Comparison of ENCODE assay signal across 11 cellular contexts in the genomic region with DNA sequence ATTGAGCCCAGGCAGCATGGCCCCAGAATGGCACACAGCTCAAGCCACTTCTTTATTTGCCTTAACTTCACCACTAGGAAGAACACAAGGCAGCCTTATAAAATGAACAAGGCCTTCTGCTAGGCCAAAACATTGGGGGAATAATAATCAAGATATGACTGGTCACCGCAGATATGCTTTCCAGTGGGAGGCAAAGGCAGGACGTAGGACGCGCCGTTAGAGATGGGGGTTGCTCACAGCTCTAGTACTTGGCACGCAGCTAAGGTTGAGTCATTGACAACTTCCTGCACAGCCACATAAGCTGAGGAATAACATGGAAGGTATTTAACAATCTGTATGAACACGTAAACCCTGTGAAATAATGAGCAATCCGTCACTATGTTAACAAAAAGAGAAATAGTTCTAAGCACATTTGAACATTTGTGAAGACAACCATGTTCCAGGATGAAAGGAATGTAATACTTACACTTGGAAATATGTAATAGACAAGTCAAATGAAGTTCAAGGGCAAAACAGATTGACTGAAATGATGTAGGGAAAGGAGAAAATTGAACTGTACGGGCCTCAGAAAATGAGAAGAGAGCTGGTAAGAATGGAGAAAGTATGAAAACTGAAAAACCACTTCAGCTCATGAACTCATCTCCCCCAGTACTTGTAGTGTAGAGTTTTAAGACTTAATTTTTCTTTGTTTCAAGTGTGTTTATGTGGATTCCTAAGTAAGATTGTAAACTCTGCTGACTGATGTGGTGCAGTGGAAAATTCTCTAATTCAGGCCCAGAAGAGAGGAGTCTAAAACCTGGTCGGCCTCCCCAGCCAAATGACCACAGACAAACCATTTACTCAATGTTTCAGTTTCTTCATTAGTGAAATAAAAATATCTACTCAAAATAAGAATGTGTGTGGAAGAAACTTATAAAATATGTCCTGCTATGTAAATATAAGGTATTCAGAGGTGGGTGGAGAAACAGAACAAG. TPM values are rescaled to one million over a fixed set of nuclear protein-coding genes. Genes with fewer than 3 reads are reported as not detected.
DNase-seq lines count a peak whose midpoint lies in the region; ATAC-seq and TF ChIP-seq lines count a peak whose summit lies in the region.
"Had no signal": no experiment of that assay in that cellular context is flagged by ENCODE, and none has a peak within 500 bp of the region (broad histone marks: within the 10 kb centered on the region; RNA-seq: fewer than 3 reads in every experiment).

No MANE protein-coding gene starts in this region.

- peak; percentile 16 for TF ChIP-seq CTCF in foreskin keratinocyte (conservative IDR thresholded peaks at IDR 0.05)

- DNase-seq in stimulated activated CD4-positive, alpha-beta T cell treated with anti-CD3 and anti-CD28 coated beads, Interleukin-2, amount 100 ng/mL, for 24 hours = peak; percentile 2 to 18
- no peak for DNase-seq in stimulated activated CD4-positive, alpha-beta T cell treated with anti-CD3 and anti-CD28 coated beads, Interleukin-1b, Interleukin-23, amount 100 ng/mL, for 48 hours
- DNase-seq in SW480 (ENCODE audit: low spot score) = peak; percentile 8
- peak; percentile 99 to 100 for DNase-seq in foreskin keratinocyte
- peak; percentile 82 to 83 for DNase-seq in aorta
- DNase-seq in SK-N-DZ (ENCODE audit: low spot score) = no peak
- DNase-seq in effector memory CD8-positive, alpha-beta T cell = no peak
- DNase-seq: activated CD4-positive, alpha-beta T cell treated with anti-CD3 and anti-CD28 coated beads, Interleukin-2, amount 10 ng/mL, durations not matched to agents 7 days and 5 days; DND-41; H7 had no signal

- H3K36me3 ChIP-seq in aorta (ENCODE audit: control insufficient read depth in 1 of 2, insufficient read depth in 2 of 2, low read length in 1 of 2) = no peaks in the 10 kb centered on the region

- H3K9me3 Mint-ChIP-seq in effector memory CD8-positive, alpha-beta T cell = no peaks in the 10 kb centered on the region
- H3K9me3 Mint-ChIP-seq: activated CD4-positive, alpha-beta T cell treated with anti-CD3 and anti-CD28 coated beads, Interleukin-2, amount 10 ng/mL, durations not matched to agents 7 days and 5 days had no signal

- peak; percentile 90 for ATAC-seq in foreskin keratinocyte
- ATAC-seq in aorta (ENCODE audit: low FRiP score) = peak; percentile 75
- no peak for ATAC-seq in GM18520 (IDR thresholded peaks at IDR 0.05; ENCODE audit: unreplicated experiment)
- ATAC-seq in effector memory CD8-positive, alpha-beta T cell (replicated peaks) = no peak

- H3K4me1 Mint-ChIP-seq in effector memory CD8-positive, alpha-beta T cell (ENCODE audit: low read depth in 2 of 2) = no peaks in the 10 kb centered on the region
- H3K4me1 Mint-ChIP-seq: activated CD4-positive, alpha-beta T cell treated with anti-CD3 and anti-CD28 coated beads, Interleukin-2, amount 10 ng/mL, durations not matched to agents 7 days and 5 days had no signal

- peaks cover 0 to 14% of the 10 kb centered on the region in 2 donors for H3K27me3 Mint-ChIP-seq in effector memory CD8-positive, alpha-beta T cell
- H3K27me3 Mint-ChIP-seq: activated CD4-positive, alpha-beta T cell treated with anti-CD3 and anti-CD28 coated beads, Interleukin-2, amount 10 ng/mL, durations not matched to agents 7 days and 5 days had no signal

- H3K27me3 ChIP-seq in foreskin keratinocyte = no peaks in the 10 kb centered on the region
- no peaks in the 10 kb centered on the region for H3K27me3 ChIP-seq in aorta (ENCODE audit: control insufficient read depth in 1 of 2, insufficient read depth in 2 of 2, low read length in 1 of 2)

- H3K36me3 Mint-ChIP-seq in effector memory CD8-positive, alpha-beta T cell (ENCODE audit: insufficient read depth) = no peaks in the 10 kb centered on the region

- peak overlapping the region; percentile 83 for H3K27ac ChIP-seq in foreskin keratinocyte
- peak overlapping the region; percentile 86 to 93 for H3K27ac ChIP-seq in aorta (ENCODE audit: low read depth in 1 of 2, low read length in 2 of 2)

- H3K9me3 ChIP-seq in aorta (ENCODE audit: control insufficient read depth, low read length) = no peaks in the 10 kb centered on the region

- intact Hi-C loops in aorta (cut with DNase I) = loop anchor here in 1 of 2 donors (5.0 kb wide), 1 partner anchor 44 kb away; no protein-coding TSS in a partner anchor

- 4 to 8% methylated on average over 10 of the region's 10 CpGs for WGBS in aorta, 2 donors

- no peak overlapping the region for H3K4me3 Mint-ChIP-seq in effector memory CD8-positive, alpha-beta T cell
- H3K4me3 Mint-ChIP-seq: activated CD4-positive, alpha-beta T cell treated with anti-CD3 and anti-CD28 coated beads, Interleukin-2, amount 10 ng/mL, durations not matched to agents 7 days and 5 days had no signal

- no peak overlapping the region for H3K4me3 ChIP-seq in aorta (ENCODE audit: low read length in 2 of 2)

- H3K27ac Mint-ChIP-seq in effector memory CD8-positive, alpha-beta T cell = no peak overlapping the region
- H3K27ac Mint-ChIP-seq: activated CD4-positive, alpha-beta T cell treated with anti-CD3 and anti-CD28 coated beads, Interleukin-2, amount 10 ng/mL, durations not matched to agents 7 days and 5 days had no signal

- peaks cover 65% of the 10 kb centered on the region for H3K4me1 ChIP-seq in foreskin keratinocyte
- peaks cover 4% of the 10 kb centered on the region in 2 donors for H3K4me1 ChIP-seq in aorta (ENCODE audit: control insufficient read depth in 1 of 2, insufficient read depth in 2 of 2, low read length in 2 of 2)

RNA-seq across cellular contexts. Expression of gene CCDC91, which starts 59.3 kb away (rescaled TPM):
- total RNA-seq in foreskin keratinocyte (24.3 and 25.1 TPM in 2 replicates), aorta (10 to 100 TPM; 27.5 to 30.1 TPM)
- polyA plus RNA-seq in foreskin keratinocyte (10.2 and 11.4 TPM in 2 replicates), aorta (10 to 100 TPM; 19.8 to 29.9 TPM)
- 22.9 and 34.4 TPM in 2 replicates for polyA plus RNA-seq in SK-N-DZ (2014; cell fraction: cytosol; rRNA removed)
- polyA plus RNA-seq in SK-N-DZ (2014; cell fraction: nucleus; rRNA removed) = 12.5 and 15.6 TPM in 2 replicates

Comparison
In these comparisons a context has a peak if more than half of its experiments do, and no peak if none do; other contexts are left out.
1. DNase-seq: peak in stimulated activated CD4-positive, alpha-beta T cell treated with anti-CD3 and anti-CD28 coated beads, Interleukin-2, amount 100 ng/mL, for 24 hours (2 of 2), SW480 (single experiment), foreskin keratinocyte (2 of 2) and aorta (2 of 2); none in stimulated activated CD4-positive, alpha-beta T cell treated with anti-CD3 and anti-CD28 coated beads, Interleukin-1b, Interleukin-23, amount 100 ng/mL, for 48 hours (single experiment), SK-N-DZ (single experiment) and effector memory CD8-positive, alpha-beta T cell (0 of 3).
2. ATAC-seq: peak in foreskin keratinocyte (single experiment) and aorta (single experiment); none in GM18520 (single experiment) and effector memory CD8-positive, alpha-beta T cell (single experiment).